ENCODE assay signal across 1 cellular context in genomic region chr7:120617239-120617638, GRCh38.
TF ChIP-seq lines count a peak whose summit lies in the region.

No MANE protein-coding gene starts in this region.

TF ChIP-seq in GM23338, 12 proteins besides CTCF, POLR2A, EP300 and RAD21 (continued from another document):
- TF ChIP-seq ZNF462 (CRISPR knock-in tag; IDR thresholded peaks at IDR 0.05): no peak
- no peak for TF ChIP-seq ETS1 (IDR thresholded peaks at IDR 0.05)
